Comparison of ENCODE assay signal across 24 cellular contexts in the genomic region with DNA sequence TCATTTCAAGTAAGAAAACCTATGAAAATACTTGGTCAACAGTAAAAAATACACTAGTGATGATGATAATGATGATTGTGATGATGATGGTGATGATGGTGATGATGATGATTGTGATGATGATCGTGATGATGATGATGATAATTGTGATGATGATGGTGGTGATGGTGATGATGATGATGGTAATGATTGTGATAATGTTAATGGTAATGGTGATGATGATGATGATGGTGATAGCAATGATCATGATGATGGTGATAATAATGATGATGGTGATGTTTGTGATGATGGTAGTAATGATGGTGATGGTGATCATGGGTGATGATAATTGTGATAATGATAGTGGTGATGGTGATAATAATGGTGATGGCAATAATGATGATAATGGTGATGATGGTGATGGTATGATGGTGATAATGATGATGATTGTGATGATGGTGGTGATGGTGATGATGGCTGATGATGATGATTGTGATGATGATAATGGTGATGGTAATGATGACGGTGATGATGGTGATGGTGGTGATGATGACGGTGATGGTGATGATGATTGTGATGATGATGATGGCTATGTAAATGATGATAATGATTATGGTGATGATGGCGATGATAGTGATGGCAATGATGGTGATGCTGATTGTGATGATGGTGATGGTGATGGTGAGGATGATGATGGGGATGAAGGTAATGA.
"Had no signal": no experiment of that assay in that cellular context is flagged by ENCODE, and none has a peak within 500 bp of the region (broad histone marks: within the 10 kb centered on the region; RNA-seq: fewer than 3 reads in every experiment).

No MANE protein-coding gene starts in this region.

- DNase-seq: Kasumi-1; MM.1S; NCI-H1092 treated with DMSO at 0.1 percent for 48 hours; NCI-H1436; NCI-H187; NCI-H2029; NCI-H2081 treated with DMSO at 0.1 percent for 48 hours; NCI-H2171; NCI-H226; NCI-H446; NCI-H510A; NCI-H524 treated with DMSO at 0.1 percent for 48 hours; NCI-H69; NCI-H774; NK-92 treated with Interleukin-12 subunit alpha and Interleukin-12 subunit beta, amount 100 ng/mL, for 24 hours; PC-3; SHP77; T-helper 1 cell; T-helper 17 cell had no signal

- H3K4me2 ChIP-seq: KMS-11 had no signal

- H3K4me3 ChIP-seq: K562 had no signal

- H3K27ac ChIP-seq: KMS-11, RWPE1 had no signal

- H3K9ac ChIP-seq: KMS-11 had no signal

- FAIRE-seq: K562 had no signal

- ATAC-seq: K562, Panc1, PC-3, SK-N-SH treated with all-trans-retinoic acid at 6 μM for 48 hours, T-helper 17 cell had no signal
